Comparison of ENCODE assay signal across 4 cellular contexts in the genomic region with DNA sequence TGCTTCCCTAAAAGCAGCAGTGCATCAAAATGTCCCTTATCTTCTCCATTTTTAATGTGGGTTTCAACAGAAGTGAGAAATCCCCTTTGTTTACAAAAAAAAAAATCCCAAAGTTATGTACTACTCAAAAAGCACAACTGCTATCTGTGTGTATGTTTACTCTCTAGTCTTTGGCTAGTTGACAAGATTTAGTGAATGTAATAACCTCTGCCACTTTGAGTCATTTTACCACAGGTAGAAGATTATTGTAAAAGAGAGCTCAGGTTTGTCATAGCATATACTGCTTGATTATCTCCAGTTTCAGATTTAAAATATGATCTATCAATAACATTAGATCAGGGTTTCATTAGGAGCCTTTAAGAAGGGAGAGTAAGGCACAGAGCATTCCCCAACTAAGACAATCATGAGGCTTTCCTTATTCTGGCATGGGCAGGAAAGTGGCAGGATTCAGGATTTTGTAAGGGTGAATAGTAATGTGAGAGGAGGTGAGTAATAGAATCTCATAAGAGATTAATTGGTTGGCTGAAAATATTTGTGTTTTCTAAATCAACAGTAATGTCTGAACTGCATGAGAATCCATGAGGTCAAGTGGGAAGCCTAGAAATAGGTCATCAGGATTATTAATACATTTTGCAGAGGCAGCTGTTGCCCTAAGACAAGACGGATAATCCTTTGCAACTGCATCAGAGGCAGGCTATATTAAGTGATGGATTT.
"Had no signal": no experiment of that assay in that cellular context is flagged by ENCODE, and none has a peak within 500 bp of the region (broad histone marks: within the 10 kb centered on the region; RNA-seq: fewer than 3 reads in every experiment).

No MANE protein-coding gene starts in this region.

- DNase-seq: GM23248, GOT3, H7, HFFc6 had no signal
